In the genomic region with DNA sequence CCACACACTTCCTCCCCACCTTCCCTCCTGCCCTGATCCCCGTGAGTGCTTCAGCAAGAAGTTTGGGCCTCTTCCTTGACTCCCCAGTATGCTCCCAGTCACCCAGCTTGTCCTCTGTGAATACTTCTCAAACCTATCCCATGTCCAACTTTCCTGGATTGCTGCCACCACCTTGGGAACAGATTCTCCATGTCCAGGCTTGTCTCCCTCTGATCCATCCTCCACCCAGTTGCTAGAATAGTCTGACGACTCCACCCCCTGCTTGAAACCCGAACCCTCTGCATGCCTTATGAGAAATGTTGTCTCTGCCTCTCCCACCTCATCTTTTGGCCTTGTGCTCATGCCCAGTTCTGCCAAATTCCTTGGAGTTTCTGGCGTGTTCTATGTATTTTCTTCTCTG, we compare ENCODE assay signal across 11 cellular contexts.
A peak's percentile ranks its signal among the peaks of the same experiment; 100 is the strongest.
DNase-seq lines count a peak whose midpoint lies in the region; ATAC-seq and TF ChIP-seq lines count a peak whose summit lies in the region.
"Had no signal": no experiment of that assay in that cellular context is flagged by ENCODE, and none has a peak within 500 bp of the region (broad histone marks: within the 10 kb centered on the region; RNA-seq: fewer than 3 reads in every experiment).

No MANE protein-coding gene starts in this region.

- peak overlapping the region in 1 of 2 donors; percentile 52 for H3K27ac Mint-ChIP-seq in effector memory CD8-positive, alpha-beta T cell
- no peak overlapping the region for H3K27ac Mint-ChIP-seq in activated CD4-positive, alpha-beta T cell treated with anti-CD3 and anti-CD28 coated beads, Interleukin-2, amount 10 ng/mL, durations not matched to agents 24 days and 14 days

- no peak overlapping the region for H3K4me3 Mint-ChIP-seq in effector memory CD8-positive, alpha-beta T cell
- H3K4me3 Mint-ChIP-seq in activated CD4-positive, alpha-beta T cell treated with anti-CD3 and anti-CD28 coated beads, Interleukin-2, amount 10 ng/mL, durations not matched to agents 24 days and 14 days: no peak overlapping the region

- TF ChIP-seq POLR2A in heart left ventricle (IDR thresholded peaks at IDR 0.05) (no peak), esophagus squamous epithelium (IDR thresholded peaks at IDR 0.05) (no peak)

- H3K9me3 Mint-ChIP-seq in effector memory CD8-positive, alpha-beta T cell: no peaks in the 10 kb centered on the region
- H3K9me3 Mint-ChIP-seq in activated CD4-positive, alpha-beta T cell treated with anti-CD3 and anti-CD28 coated beads, Interleukin-2, amount 10 ng/mL, durations not matched to agents 24 days and 14 days: peaks cover 4% of the 10 kb centered on the region

- peaks cover 2 to 9% of the 10 kb centered on the region in 2 donors for H3K4me1 Mint-ChIP-seq in effector memory CD8-positive, alpha-beta T cell (ENCODE audit: low read depth in 2 of 2)
- H3K4me1 Mint-ChIP-seq in activated CD4-positive, alpha-beta T cell treated with anti-CD3 and anti-CD28 coated beads, Interleukin-2, amount 10 ng/mL, durations not matched to agents 24 days and 14 days: peaks cover 20% of the 10 kb centered on the region

- H3K4me3 ChIP-seq in heart left ventricle (no peak overlapping the region), astrocyte of the cerebellum (ENCODE audit: low read depth, low read length) (no peak overlapping the region), right cardiac atrium (ENCODE audit: low read length) (no peak overlapping the region), esophagus squamous epithelium (no peak overlapping the region)
- H3K4me3 ChIP-seq: gastroesophageal sphincter, right lobe of liver had no signal

- H3K27me3 Mint-ChIP-seq in effector memory CD8-positive, alpha-beta T cell: peaks cover 1 to 32% of the 10 kb centered on the region in 2 donors
- H3K27me3 Mint-ChIP-seq in activated CD4-positive, alpha-beta T cell treated with anti-CD3 and anti-CD28 coated beads, Interleukin-2, amount 10 ng/mL, durations not matched to agents 24 days and 14 days: peaks cover 10% of the 10 kb centered on the region

- peak; percentile 32 to 59 (median 50) for ATAC-seq in heart left ventricle
- no peak for ATAC-seq in Right ventricle myocardium superior (ENCODE audit: poor library complexity)
- peak in 1 of 2 donors; percentile 46 for ATAC-seq in right cardiac atrium
- ATAC-seq in GM21723 (IDR thresholded peaks at IDR 0.05; ENCODE audit: unreplicated experiment): no peak
- ATAC-seq in effector memory CD8-positive, alpha-beta T cell (replicated peaks): no peak
- ATAC-seq: gastroesophageal sphincter, right lobe of liver had no signal

- H3K36me3 Mint-ChIP-seq in effector memory CD8-positive, alpha-beta T cell (ENCODE audit: insufficient read depth): no peaks in the 10 kb centered on the region
- H3K36me3 Mint-ChIP-seq in activated CD4-positive, alpha-beta T cell treated with anti-CD3 and anti-CD28 coated beads, Interleukin-2, amount 10 ng/mL, durations not matched to agents 24 days and 14 days (ENCODE audit: low read depth): no peaks in the 10 kb centered on the region

- intact Hi-C loops in heart left ventricle (cut with DNase I): loop anchor here in 2 of 10 donors (5.0 to 10.0 kb wide), 2 partner anchors 106 to 109 kb away; a partner anchor contains a TSS
- intact Hi-C loops in Right ventricle myocardium superior (cut with DNase I): loop anchor here (10.0 kb wide), 2 partner anchors 106 to 166 kb away; a partner anchor contains a TSS
- intact Hi-C loops in right cardiac atrium (cut with DNase I): no loop called here
- intact Hi-C loops in esophagus squamous epithelium (cut with DNase I): loop anchor here (10.0 kb wide), 1 partner anchor 106 kb away; a partner anchor contains a TSS
- intact Hi-C loops in activated CD4-positive, alpha-beta T cell treated with anti-CD3 and anti-CD28 coated beads, Interleukin-2, amount 10 ng/mL, durations not matched to agents 24 days and 14 days (cut with micrococcal nuclease): no loop called here

- WGBS in heart left ventricle, 4 donors: 37 to 51% (median 41%) methylated on average over 4 of the region's 4 CpGs
- WGBS in right cardiac atrium: 36% methylated on average over 4 of the region's 4 CpGs
- 32 to 39% methylated on average over 4 of the region's 4 CpGs for WGBS in esophagus squamous epithelium, 2 donors

- H3K27ac ChIP-seq in heart left ventricle (no peak overlapping the region), right cardiac atrium (ENCODE audit: low read length) (peak overlapping the region; percentile 13), esophagus squamous epithelium (peak overlapping the region in 2 of 4 donors; percentile 18 to 30)
- H3K27ac ChIP-seq: gastroesophageal sphincter, right lobe of liver had no signal

- in situ Hi-C loops in astrocyte of the cerebellum (cut with HindIII; ENCODE audit: low sequenced_read_pairs): no loop called here

- TF ChIP-seq CTCF in heart left ventricle (IDR thresholded peaks at IDR 0.05) (no peak), astrocyte of the cerebellum (IDR thresholded peaks at IDR 0.05; ENCODE audit: low read depth, low read length, missing control alignments) (no peak), esophagus squamous epithelium (IDR thresholded peaks at IDR 0.05) (no peak)

- peaks cover 0 to 8% (median 0%) of the 10 kb centered on the region in 9 donors for H3K27me3 ChIP-seq in heart left ventricle
- no peaks in the 10 kb centered on the region for H3K27me3 ChIP-seq in right cardiac atrium (ENCODE audit: control insufficient read depth, insufficient read depth)
- peaks cover 0 to 11% (median 0%) of the 10 kb centered on the region in 4 donors for H3K27me3 ChIP-seq in esophagus squamous epithelium
- H3K27me3 ChIP-seq: right lobe of liver had no signal

- peaks cover 0 to 40% (median 7%) of the 10 kb centered on the region in 12 donors for H3K4me1 ChIP-seq in heart left ventricle
- H3K4me1 ChIP-seq in right cardiac atrium (ENCODE audit: control insufficient read depth, insufficient read depth, low read length): peaks cover 10% of the 10 kb centered on the region
- H3K4me1 ChIP-seq in esophagus squamous epithelium: peaks cover 0 to 43% (median 13%) of the 10 kb centered on the region in 3 donors
- H3K4me1 ChIP-seq: gastroesophageal sphincter, right lobe of liver had no signal

- DNase-seq in heart left ventricle (peak in 1 of 5 donors; percentile 43), Right ventricle myocardium superior (no peak), astrocyte of the cerebellum (ENCODE audit: low read depth) (peak; percentile 44), right cardiac atrium (no peak), esophagus squamous epithelium (lab: John Stamatoyannopoulos, UW) (no peak)
- no peak for DNase-seq in effector memory CD8-positive, alpha-beta T cell
- DNase-seq in activated CD4-positive, alpha-beta T cell treated with anti-CD3 and anti-CD28 coated beads, Interleukin-2, amount 10 ng/mL, durations not matched to agents 24 days and 14 days: no peak
- DNase-seq: NCI-H1048, right lobe of liver had no signal

- H3K36me3 ChIP-seq in heart left ventricle (no peaks in the 10 kb centered on the region), esophagus squamous epithelium (no peaks in the 10 kb centered on the region)
- H3K36me3 ChIP-seq: gastroesophageal sphincter, right lobe of liver had no signal

- peaks cover 0 to 13% (median 7%) of the 10 kb centered on the region in 12 donors for H3K9me3 ChIP-seq in heart left ventricle
- H3K9me3 ChIP-seq in right cardiac atrium (ENCODE audit: control insufficient read depth, low read length): no peaks in the 10 kb centered on the region
- peaks cover 0 to 9% (median 0%) of the 10 kb centered on the region in 3 donors for H3K9me3 ChIP-seq in esophagus squamous epithelium
- H3K9me3 ChIP-seq: right lobe of liver had no signal

Comparison
In these comparisons a context has a peak if more than half of its experiments do, and no peak if none do; other contexts are left out.
1. ATAC-seq: peak in heart left ventricle (4 of 4); none in Right ventricle myocardium superior (single experiment), GM21723 (single experiment) and effector memory CD8-positive, alpha-beta T cell (single experiment).
2. intact Hi-C loops: an anchor here in Right ventricle myocardium superior (10.0 kb wide) and esophagus squamous epithelium (10.0 kb wide); none called in right cardiac atrium and activated CD4-positive, alpha-beta T cell treated with anti-CD3 and anti-CD28 coated beads, Interleukin-2, amount 10 ng/mL, durations not matched to agents 24 days and 14 days.